8 cellular contexts compared by ENCODE assay signal in genomic region chr1:247210386-247211117, GRCh38. TPM values are rescaled to one million over a fixed set of nuclear protein-coding genes. Genes with fewer than 3 reads are reported as not detected.
DNase-seq lines count a peak whose midpoint lies in the region; ATAC-seq lines count a peak whose summit lies in the region.

No MANE protein-coding gene starts in this region.

- H3K4me2 ChIP-seq in mesendoderm (ENCODE audit: low read length) = peak overlapping the region; percentile 37

- peak overlapping the region; percentile 18 for H2BK120ac ChIP-seq in mesendoderm (ENCODE audit: low read depth, low read length)

- no peak overlapping the region for H2AK5ac ChIP-seq in mesendoderm (ENCODE audit: low read length)

- H3K79me1 ChIP-seq in mesendoderm (ENCODE audit: low read length) = peaks cover 21% of the 10 kb centered on the region

- H2BK15ac ChIP-seq in mesendoderm (replicated peaks; ENCODE audit: low read depth) = no peak overlapping the region

- H3K79me2 ChIP-seq in mesendoderm (ENCODE audit: control insufficient read depth, insufficient read depth, low read length) = peaks cover 31% of the 10 kb centered on the region

- peak overlapping the region; percentile 89 for H3K4ac ChIP-seq in mesendoderm (ENCODE audit: low read depth, low read length)

- H4K5ac ChIP-seq in mesendoderm (ENCODE audit: low read length) = no peak overlapping the region

- peak overlapping the region; percentile 95 for H3K56ac ChIP-seq in mesendoderm (ENCODE audit: low read length)

- H3K36me3 ChIP-seq in endocrine pancreas (ENCODE audit: control insufficient read depth, insufficient read depth, low read length) (no peaks in the 10 kb centered on the region), mesendoderm (ENCODE audit: control insufficient read depth, insufficient read depth, low read length) (no peaks in the 10 kb centered on the region)

- H3K4me1 ChIP-seq in endocrine pancreas (ENCODE audit: control insufficient read depth, insufficient read depth, low read length) (peaks cover 5% of the 10 kb centered on the region), mesendoderm (ENCODE audit: control insufficient read depth, low read depth, low read length) (peaks cover 8% of the 10 kb centered on the region)

- no peak overlapping the region for H4K8ac ChIP-seq in mesendoderm (ENCODE audit: low read depth, low read length)

- no peaks in the 10 kb centered on the region for H3K9me3 ChIP-seq in endocrine pancreas (ENCODE audit: control insufficient read depth, low read length)

- peak overlapping the region; percentile 81 for H3K18ac ChIP-seq in mesendoderm (ENCODE audit: low read length)

- no peak overlapping the region for H3K23ac ChIP-seq in mesendoderm (ENCODE audit: low read length)

- H3K9ac ChIP-seq in endocrine pancreas (ENCODE audit: control insufficient read depth, insufficient read depth, low read length) = peak overlapping the region; percentile 65
- peak overlapping the region; percentile 85 for H3K9ac ChIP-seq in mesendoderm (ENCODE audit: low read length)

- peak overlapping the region; percentile 87 for H3K27ac ChIP-seq in mesendoderm (ENCODE audit: low read depth, low read length)

- H3K4me3 ChIP-seq in endocrine pancreas (ENCODE audit: control insufficient read depth, insufficient read depth, low read length) = peak overlapping the region; percentile 82
- peak overlapping the region; percentile 87 for H3K4me3 ChIP-seq in mesendoderm (ENCODE audit: low read length)

- DNase-seq in COR-L47 (lab: John Stamatoyannopoulos, UW) (peak; percentile 97), HT1080 (ENCODE audit: low read depth) (peak; percentile 88), NOMO-1 (lab: John Stamatoyannopoulos, UW; ENCODE audit: unreplicated experiment in 2 of 2) (peak; percentile 95 to 96), mesendoderm (peak; percentile 99)
- DNase-seq in activated CD8-positive, alpha-beta memory T cell treated with anti-CD3 and anti-CD28 coated beads for 48 hours (ENCODE audit: low read depth in 2 of 3, low spot score in 2 of 3) = peak; percentile 70 to 90 (median 86)
- DNase-seq in stimulated activated CD8-positive, alpha-beta memory T cell treated with anti-CD3 and anti-CD28 coated beads, Interleukin-12 subunit alpha, Interleukin-12 subunit beta, amount 100 ng/mL, for 4 hours (ENCODE audit: low read depth) = peak; percentile 89

- peak; percentile 92 for ATAC-seq in GM21367 (IDR thresholded peaks at IDR 0.05; ENCODE audit: unreplicated experiment)

- WGBS in mesendoderm (ENCODE audit: extremely low coverage, insufficient coverage, low lambda C conversion rate) = no CpG with 5 or more reads among the region's 49 CpGs

- H3K27me3 ChIP-seq in endocrine pancreas (ENCODE audit: control insufficient read depth, insufficient read depth, low read length) = no peaks in the 10 kb centered on the region
- no peaks in the 10 kb centered on the region for H3K27me3 ChIP-seq in mesendoderm (ENCODE audit: insufficient read depth, low read length, poor library complexity)

- peak overlapping the region; percentile 33 for H2BK5ac ChIP-seq in mesendoderm (ENCODE audit: low read length)

RNA-seq across cellular contexts. Expression of gene ZNF124, which starts 38.7 kb away (rescaled TPM):
- 19.6 and 23.6 TPM in 2 replicates for total RNA-seq in HT1080 (2014; rRNA removed; shearing (Covaris generic))
- 4.3 and 5.0 TPM in 2 replicates for polyA plus RNA-seq in HT1080 (2015; cell fraction: cytosol; rRNA removed)
- 5.6 and 6.7 TPM in 2 replicates for polyA plus RNA-seq in HT1080 (2015; cell fraction: nucleus; rRNA removed)
- polyA plus RNA-seq in mesendoderm (2013, experiment 1 of 2) = 15.7 TPM
- 16.3 TPM for polyA plus RNA-seq in mesendoderm (2013, experiment 2 of 2)

RNA-seq across cellular contexts. Expression of gene VN1R5, which starts 45.3 kb away (rescaled TPM):
- not detected in 2 replicates for total RNA-seq in HT1080 (2014; rRNA removed; shearing (Covaris generic))
- polyA plus RNA-seq in HT1080 (2015; cell fraction: cytosol; rRNA removed) = not detected in 2 replicates
- polyA plus RNA-seq in HT1080 (2015; cell fraction: nucleus; rRNA removed) = not detected in 2 replicates
- not detected for polyA plus RNA-seq in mesendoderm (2013, experiment 1 of 2)
- not detected for polyA plus RNA-seq in mesendoderm (2013, experiment 2 of 2)

Comparison
In these comparisons a context has a peak if more than half of its experiments do, and no peak if none do; other contexts are left out.
1. Peak in every context shown above with its lines: DNase-seq, ATAC-seq, H3K4me3 ChIP-seq and H3K27ac ChIP-seq.